In genomic region chr17:74394275-74394950, GRCh38 we compare ENCODE assay signal across 18 cellular contexts. TPM values are rescaled to one million over a fixed set of nuclear protein-coding genes. Genes with fewer than 3 reads are reported as not detected.
DNase-seq lines count a peak whose midpoint lies in the region; ATAC-seq and TF ChIP-seq lines count a peak whose summit lies in the region.
"Had no signal": no experiment of that assay in that cellular context is flagged by ENCODE, and none has a peak within 500 bp of the region (broad histone marks: within the 10 kb centered on the region; RNA-seq: fewer than 3 reads in every experiment).

No MANE protein-coding gene starts in this region.

- POLR2A ChIA-PET in PC-9 (lab: Charles Lee; ENCODE audit: unreplicated experiment): interaction anchor here (0.5 kb wide), 2 partner anchors 13 to 23 kb away, joined by 3 to 5 read pairs; no protein-coding TSS in a partner anchor

- 0 out of 2 replicates have a peak overlapping the region, but pooled peaks have one; percentile 10 for H2AFZ ChIP-seq in PC-9

- no peaks in the 10 kb centered on the region for H3K36me3 Mint-ChIP-seq in Calu3 (ENCODE audit: insufficient read depth, unreplicated experiment)
- H3K36me3 Mint-ChIP-seq: CD4-positive, alpha-beta memory T cell had no signal

- intact Hi-C loops in Calu3 (cut with micrococcal nuclease; ENCODE audit: unreplicated experiment): no loop called here
- intact Hi-C loops in PC-9 (cut with micrococcal nuclease; ENCODE audit: unreplicated experiment): no loop called here
- intact Hi-C loops in left colon (cut with DNase I, micrococcal nuclease): no loop called here
- intact Hi-C loops in gastrocnemius medialis (cut with DNase I; ENCODE audit: low total_unique reads): no loop called here
- intact Hi-C loops in esophagus muscularis mucosa (cut with DNase I): no loop called here

- no peak for TF ChIP-seq POLR2A in gastrocnemius medialis (IDR thresholded peaks at IDR 0.05)
- TF ChIP-seq POLR2A in esophagus muscularis mucosa (IDR thresholded peaks at IDR 0.05; ENCODE audit: low read depth): no peak

- in situ Hi-C loops in gastrocnemius medialis (cut with MboI; ENCODE audit: low sequenced_read_pairs in 4 of 4): loop anchor here in 1 of 4 donors (25.0 kb wide), 1 partner anchor 468 kb away; the partner anchor contains the start of genes FDXR and GRIN2C

- H3K27ac Mint-ChIP-seq in Calu3 (ENCODE audit: unreplicated experiment): peak overlapping the region; percentile 34

- H3K4me3 Mint-ChIP-seq in Calu3 (ENCODE audit: low read depth, unreplicated experiment): no peak overlapping the region
- H3K4me3 Mint-ChIP-seq: CD4-positive, alpha-beta memory T cell had no signal

- BruUV-seq in Calu3 (replicated peaks; lab: Mats Ljungman, UMichigan) (no TSS peak), PC-9 (replicated peaks; lab: Mats Ljungman, UMichigan) (no TSS peak)

- no peaks in the 10 kb centered on the region for H4K20me1 ChIP-seq in PC-9 (ENCODE audit: insufficient read depth)

- no peaks in the 10 kb centered on the region for H3K27me3 ChIP-seq in PC-9 (ENCODE audit: insufficient read depth, low read depth)
- no peaks in the 10 kb centered on the region for H3K27me3 ChIP-seq in gastrocnemius medialis
- H3K27me3 ChIP-seq in esophagus muscularis mucosa: no peaks in the 10 kb centered on the region

- H3K9me3 ChIP-seq in PC-9 (ENCODE audit: insufficient read depth, low read depth): no peaks in the 10 kb centered on the region
- H3K9me3 ChIP-seq in gastrocnemius medialis: no peaks in the 10 kb centered on the region
- H3K9me3 ChIP-seq in esophagus muscularis mucosa: peaks cover 0 to 3% (median 0%) of the 10 kb centered on the region in 4 donors

- no peaks in the 10 kb centered on the region for H3K9me3 Mint-ChIP-seq in Calu3 (ENCODE audit: low read depth, unreplicated experiment)

- TF ChIP-seq EP300 in esophagus muscularis mucosa (IDR thresholded peaks at IDR 0.05): no peak

- no peaks in the 10 kb centered on the region for H3K9me2 ChIP-seq in PC-9 (ENCODE audit: insufficient read depth)

- H3K27me3 Mint-ChIP-seq in Calu3 (ENCODE audit: unreplicated experiment): peaks cover 16% of the 10 kb centered on the region

- no peaks in the 10 kb centered on the region for H3K36me3 ChIP-seq in PC-9 (ENCODE audit: low read depth)
- no peaks in the 10 kb centered on the region for H3K36me3 ChIP-seq in gastrocnemius medialis
- no peaks in the 10 kb centered on the region for H3K36me3 ChIP-seq in esophagus muscularis mucosa
- H3K36me3 ChIP-seq: SJCRH30 had no signal

- H3K4me1 ChIP-seq in PC-9 (replicated peaks; ENCODE audit: insufficient read depth) (peaks cover 12% of the 10 kb centered on the region), gastrocnemius medialis (peaks cover 40 to 41% of the 10 kb centered on the region in 2 donors), esophagus muscularis mucosa (no peaks in the 10 kb centered on the region)
- H3K4me1 ChIP-seq: SJCRH30 had no signal

- H3K4me1 Mint-ChIP-seq in Calu3 (ENCODE audit: low read depth, unreplicated experiment): peaks cover 15% of the 10 kb centered on the region
- H3K4me1 Mint-ChIP-seq: CD4-positive, alpha-beta memory T cell had no signal

- peak; percentile 2 for ATAC-seq in left colon
- peak; percentile 54 to 64 for ATAC-seq in gastrocnemius medialis
- ATAC-seq in GM21423 (IDR thresholded peaks at IDR 0.05; ENCODE audit: unreplicated experiment): no peak
- ATAC-seq in GM21717 (IDR thresholded peaks at IDR 0.05; ENCODE audit: unreplicated experiment): no peak

- peak overlapping the region; percentile 14; the same call in 1 of the 2 replicates for H3K27ac ChIP-seq in PC-9
- peak overlapping the region; percentile 88 to 95 (median 95) for H3K27ac ChIP-seq in gastrocnemius medialis
- H3K27ac ChIP-seq in esophagus muscularis mucosa (replicated peaks in 1 of 4): no peak overlapping the region
- H3K27ac ChIP-seq: SJCRH30 had no signal

- no peaks in the 10 kb centered on the region for H3F3A ChIP-seq in PC-9 (ENCODE audit: insufficient read depth, low read depth)

- 82% methylated on average over 10 of the region's 12 CpGs for WGBS in esophagus muscularis mucosa

- no peaks in the 10 kb centered on the region for H3K79me2 ChIP-seq in PC-9 (ENCODE audit: low read depth)

- DNase-seq in Calu3: no peak
- DNase-seq in PC-9: no peak
- DNase-seq in left colon: no peak
- peak in 1 of 2 donors; percentile 58 for DNase-seq in gastrocnemius medialis
- DNase-seq in esophagus muscularis mucosa (ENCODE audit: extremely low spot score): no peak
- no peak for DNase-seq in activated gamma-delta T cell treated with Interleukin-2 at 50 U/mL for 16 hours
- DNase-seq: CD4-positive, alpha-beta memory T cell; DMS79 treated with DMSO at 0.1 percent for 48 hours; NCI-H187 treated with DMSO at 0.1 percent for 48 hours; NCI-H526 treated with DMSO at 0.1 percent for 48 hours; NK-92 treated with Interleukin-12 subunit alpha and Interleukin-12 subunit beta, amount 100 ng/mL, for 24 hours; OCI-M1; SJCRH30 had no signal

- H3K4me3 ChIP-seq in PC-9 (no peak overlapping the region), gastrocnemius medialis (no peak overlapping the region), esophagus muscularis mucosa (no peak overlapping the region)
- H3K4me3 ChIP-seq: SJCRH30 had no signal

- TF ChIP-seq CTCF in Calu3 (IDR thresholded peaks at IDR 0.05; ENCODE audit: unreplicated experiment): no peak
- TF ChIP-seq CTCF in PC-9 (conservative IDR thresholded peaks at IDR 0.05): no peak
- TF ChIP-seq CTCF in gastrocnemius medialis (IDR thresholded peaks at IDR 0.05 in 4 of 5, conservative IDR thresholded peaks at IDR 0.05 in 1 of 5): no peak
- TF ChIP-seq CTCF in esophagus muscularis mucosa (IDR thresholded peaks at IDR 0.05): no peak

- peak overlapping the region; percentile 43; the same call in 1 of the 2 replicates for H3K4me2 ChIP-seq in PC-9

- CTCF ChIA-PET in Calu3 (lab: Charles Lee) (interaction anchor here (0.6 to 1.4 kb wide), 5 partner anchors 14 to 138 kb away, joined by 3 to 4 read pairs (median 3); no protein-coding TSS in a partner anchor), PC-9 (lab: Charles Lee) (interaction anchor here (0.6 to 1.0 kb wide), 3 partner anchors 14 to 381 kb away, joined by 3 to 5 read pairs (median 4); partner anchors contain the start of gene NAT9)

RNA-seq across cellular contexts. Expression of gene GPR142, which starts 27.1 kb away (rescaled TPM):
- total RNA-seq in Calu3 (2022) (not detected in 2 replicates), PC-9 (2021) (not detected in 2 replicates), left colon (under 1 TPM in 1 of 2 donors, not detected in 1; 0.31 TPM), gastrocnemius medialis (not detected), esophagus muscularis mucosa (under 1 TPM in 3 of 4 donors, not detected in 1; 0.39 to 0.83 (median 0.40) TPM)
- total RNA-seq: CD4-positive, alpha-beta memory T cell; G401; HT1080; LHCN-M2; SJCRH30 had no signal

RNA-seq across cellular contexts. Expression of gene BTBD17, which starts 32.7 kb away (rescaled TPM):
- total RNA-seq in Calu3 (2022) (not detected in 2 replicates), PC-9 (2021) (not detected in 2 replicates), left colon (under 1 TPM in 1 of 2 donors, not detected in 1; 0.24 TPM), gastrocnemius medialis (not detected), esophagus muscularis mucosa (under 1 TPM in 1 of 4 donors, not detected in 3; 0.17 TPM)
- total RNA-seq: CD4-positive, alpha-beta memory T cell; G401; HT1080; LHCN-M2; SJCRH30 had no signal

RNA-seq across cellular contexts. Expression of gene GPRC5C, which starts 37.5 kb away (rescaled TPM):
- total RNA-seq in Calu3 (2022) (37.3 and 48.7 TPM in 2 replicates), PC-9 (2021) (27.9 and 32.4 TPM in 2 replicates), left colon (100 to 1,000 TPM; 155 to 161 TPM), gastrocnemius medialis (100 to 1,000 TPM in 3 of 4 donors, 10 to 100 TPM in 1; 80.4 to 138 (median 127) TPM), esophagus muscularis mucosa (10 to 100 TPM; 12.6 to 23.6 (median 14.5) TPM)
- total RNA-seq: CD4-positive, alpha-beta memory T cell; HT1080; LHCN-M2; SJCRH30 had no signal

Comparison
In these comparisons a context has a peak if more than half of its experiments do, and no peak if none do; other contexts are left out.
1. H3K27ac ChIP-seq: peak in PC-9 (single experiment) and gastrocnemius medialis (4 of 4); none in esophagus muscularis mucosa (0 of 4).
2. ATAC-seq: peak in left colon (single experiment) and gastrocnemius medialis (2 of 2); none in GM21423 (single experiment) and GM21717 (single experiment).